In the genomic region with DNA sequence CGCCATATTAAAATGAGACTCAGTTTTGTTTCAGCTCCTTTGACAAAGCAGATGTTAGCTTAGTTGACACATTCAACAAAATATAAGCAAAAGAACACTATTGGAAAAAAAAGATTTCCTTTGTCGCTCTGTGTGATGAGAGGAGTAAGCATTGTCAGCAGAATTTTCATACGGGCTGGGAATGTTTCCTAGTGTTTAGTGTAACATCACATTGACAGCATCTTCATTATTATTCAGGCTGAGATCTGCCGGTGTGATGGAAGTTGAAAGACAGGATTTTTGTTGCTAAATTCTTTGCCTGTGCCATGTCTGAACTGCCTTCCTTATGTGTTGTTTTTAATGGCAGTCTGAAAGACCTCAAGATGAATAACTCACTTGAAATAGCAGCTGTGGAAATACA, we compare ENCODE assay signal across 36 cellular contexts. TPM values are rescaled to one million over a fixed set of nuclear protein-coding genes. Genes with fewer than 3 reads are reported as not detected.
"Had no signal": no experiment of that assay in that cellular context is flagged by ENCODE, and none has a peak within 500 bp of the region (broad histone marks: within the 10 kb centered on the region; RNA-seq: fewer than 3 reads in every experiment).

No MANE protein-coding gene starts in this region.

- H3K4me3 Mint-ChIP-seq: activated B cell treated with CpG ODN at 0.5 μM for 24 hours; activated CD8-positive, alpha-beta T cell treated with anti-CD3 and anti-CD28 coated beads for 36 hours; activated naive CD8-positive, alpha-beta T cell; activated T-cell treated with anti-CD3 and anti-CD28 coated beads, Interleukin-2, amount 50 U/mL, for 4 hours; activated T-helper 17 cell treated with anti-CD3 and anti-CD28 coated beads, Interleukin-2, amount 50 U/mL, for 72 hours; effector memory CD8-positive, alpha-beta T cell; T-helper 17 cell; T-helper 2 cell treated with Interferon-gamma antibody and Interleukin-4, amounts not matched to agents 5 μg/mL and 100 μg/mL, for 36 hours had no signal

- H3K27ac Mint-ChIP-seq: activated B cell treated with CpG ODN at 0.5 μM for 24 hours; activated CD8-positive, alpha-beta T cell treated with anti-CD3 and anti-CD28 coated beads for 36 hours; activated naive CD8-positive, alpha-beta T cell; activated T-helper 17 cell treated with anti-CD3 and anti-CD28 coated beads, Interleukin-2, amount 50 U/mL, for 72 hours; effector memory CD8-positive, alpha-beta T cell; T-helper 17 cell; T-helper 2 cell treated with Interferon-gamma antibody and Interleukin-4, amounts not matched to agents 5 μg/mL and 100 μg/mL, for 36 hours had no signal

- H3K36me3 Mint-ChIP-seq: activated naive CD8-positive, alpha-beta T cell had no signal

- H3K27me3 ChIP-seq: brain microvascular endothelial cell, esophagus squamous epithelium, gastroesophageal sphincter had no signal

- H3K4me1 Mint-ChIP-seq: activated B cell treated with CpG ODN at 0.5 μM for 24 hours; activated T-helper 17 cell treated with anti-CD3 and anti-CD28 coated beads, Interleukin-2, amount 50 U/mL, for 72 hours; T-helper 17 cell had no signal

- H3K27ac ChIP-seq: brain microvascular endothelial cell, epithelial cell of prostate, esophagus squamous epithelium, gastroesophageal sphincter, WERI-Rb-1 had no signal

- H3K27me3 Mint-ChIP-seq: activated B cell treated with CpG ODN at 0.5 μM for 24 hours had no signal

- H3K9me3 ChIP-seq: esophagus squamous epithelium, gastroesophageal sphincter had no signal

- H3K4me3 ChIP-seq: esophagus squamous epithelium, gastroesophageal sphincter had no signal

- H3K36me3 ChIP-seq: brain microvascular endothelial cell, esophagus squamous epithelium, gastroesophageal sphincter, WERI-Rb-1 had no signal

- H3K9me3 Mint-ChIP-seq: activated B cell treated with CpG ODN at 0.5 μM for 24 hours; activated CD8-positive, alpha-beta T cell treated with anti-CD3 and anti-CD28 coated beads for 36 hours; activated T-cell treated with anti-CD3 and anti-CD28 coated beads, Interleukin-2, amount 50 U/mL, for 4 hours; activated T-helper 17 cell treated with anti-CD3 and anti-CD28 coated beads, Interleukin-2, amount 50 U/mL, for 72 hours; effector memory CD8-positive, alpha-beta T cell; T-helper 2 cell treated with Interferon-gamma antibody and Interleukin-4, amounts not matched to agents 5 μg/mL and 100 μg/mL, for 36 hours had no signal

- DNase-seq: activated B cell treated with CpG ODN at 0.5 μM for 24 hours; activated CD4-positive, alpha-beta T cell treated with anti-CD3 and anti-CD28 coated beads for 48 hours; activated CD4-positive, alpha-beta T cell treated with anti-CD3 and anti-CD28 coated beads, Interleukin-2, amount 50 U/mL, for 1 hour; activated CD4-positive, alpha-beta T cell treated with anti-CD3 and anti-CD28 coated beads, Interleukin-2, amount 50 U/mL, for 48 hours; activated CD8-positive, alpha-beta memory T cell treated with anti-CD3 and anti-CD28 coated beads for 24 hours; activated CD8-positive, alpha-beta T cell treated with anti-CD3 and anti-CD28 coated beads for 36 hours; activated effector memory CD4-positive, alpha-beta T cell treated with Interleukin-2 at 50 U/mL for 16 hours; activated gamma-delta T cell treated with Interleukin-2 at 50 U/mL for 16 hours; activated naive CD4-positive, alpha-beta T cell treated with anti-CD3 and anti-CD28 coated beads, Interleukin-2, amount 50 U/mL, for 16 hours; activated naive CD4-positive, alpha-beta T cell treated with Interleukin-2 at 50 U/mL for 16 hours; activated T-cell treated with anti-CD3 and anti-CD28 coated beads, Interleukin-2, amount 50 U/mL, for 4 hours; amniotic stem cell; anterior cingulate cortex; brain microvascular endothelial cell; cortex of kidney; dermis blood vessel endothelial cell; effector CD4-positive, alpha-beta T cell; effector memory CD8-positive, alpha-beta T cell; esophagus squamous epithelium; foreskin melanocyte; T-helper 1 cell; T-helper 17 cell; T1000; WERI-Rb-1 had no signal

- ATAC-seq: activated CD4-positive, CD25-positive, alpha-beta regulatory T cell treated with anti-CD3 and anti-CD28 coated beads, Interleukin-2, amount 50 U/mL, for 24 hours; activated CD8-positive, alpha-beta T cell treated with anti-CD3 and anti-CD28 coated beads for 36 hours; activated T-cell treated with anti-CD3 and anti-CD28 coated beads, Interleukin-2, amount 50 U/mL, for 4 hours; activated T-helper 17 cell treated with anti-CD3 and anti-CD28 coated beads, Interleukin-2, amount 50 U/mL, for 72 hours; effector memory CD8-positive, alpha-beta T cell; gastroesophageal sphincter; T-helper 17 cell had no signal

- H3K4me1 ChIP-seq: esophagus squamous epithelium, gastroesophageal sphincter had no signal

- FAIRE-seq: astrocyte, colon, endometrium, endothelial cell of umbilical vein had no signal

RNA-seq across cellular contexts. Expression of a gene that starts 49.1 kb away (rescaled TPM):
- total RNA-seq: activated B cell treated with CpG ODN at 0.5 μM for 24 hours; activated CD8-positive, alpha-beta T cell treated with anti-CD3 and anti-CD28 coated beads for 36 hours; activated T-cell treated with anti-CD3 and anti-CD28 coated beads, Interleukin-2, amount 50 U/mL, for 4 hours; chondrocyte; dermis blood vessel endothelial cell; endothelial cell of umbilical vein; esophagus squamous epithelium; T-helper 17 cell had no signal
- polyA plus RNA-seq: fibroblast of lung had no signal
